In genomic region chrX:53080628-53081580, GRCh38 we compare ENCODE assay signal across 8 cellular contexts. TPM values are rescaled to one million over a fixed set of nuclear protein-coding genes. Genes with fewer than 3 reads are reported as not detected.
A peak's percentile ranks its signal among the peaks of the same experiment; 100 is the strongest.
DNase-seq lines count a peak whose midpoint lies in the region; ATAC-seq lines count a peak whose summit lies in the region.

No MANE protein-coding gene starts in this region.

- CTCF ChIA-PET in activated naive CD4-positive, alpha-beta T cell treated with anti-CD3 and anti-CD28 coated beads for 36 hours (lab: Charles Lee): interaction anchor here (2.0 kb wide), 1 partner anchor 9 kb away, joined by 10 read pairs; no protein-coding TSS in a partner anchor

- peaks cover 36% of the 10 kb centered on the region for H3K4me1 Mint-ChIP-seq in activated naive CD4-positive, alpha-beta T cell treated with anti-CD3 and anti-CD28 coated beads for 36 hours (ENCODE audit: low read depth)
- H3K4me1 Mint-ChIP-seq in immature natural killer cell: peaks cover 19 to 25% of the 10 kb centered on the region in 2 donors

- DNase-seq in activated CD4-positive, alpha-beta T cell treated with anti-CD3 and anti-CD28 coated beads for 1 hour: peak; percentile 30
- no peak for DNase-seq in activated CD4-positive, alpha-beta T cell treated with anti-CD3 and anti-CD28 coated beads, Interleukin-2, amount 50 U/mL, for 4 hours
- DNase-seq in activated naive CD4-positive, alpha-beta T cell treated with anti-CD3 and anti-CD28 coated beads for 36 hours: peak; percentile 42
- peak; percentile 53 to 64 (median 54) for DNase-seq in immature natural killer cell
- DNase-seq in substantia nigra (lab: John Stamatoyannopoulos, UW): peak in 2 of 49 donors; percentile 13 to 63
- no peak for DNase-seq in NCI-H446 treated with DMSO at 0.1 percent for 48 hours (lab: John Stamatoyannopoulos, UW)
- DNase-seq in hippocampal formation (lab: John Stamatoyannopoulos, UW): no peak

- peak overlapping the region; percentile 93 for H3K27ac Mint-ChIP-seq in activated naive CD4-positive, alpha-beta T cell treated with anti-CD3 and anti-CD28 coated beads for 36 hours
- peak overlapping the region; percentile 83 to 96 (median 94) for H3K27ac Mint-ChIP-seq in immature natural killer cell

- peaks cover 28% of the 10 kb centered on the region for H3K36me3 Mint-ChIP-seq in activated naive CD4-positive, alpha-beta T cell treated with anti-CD3 and anti-CD28 coated beads for 36 hours (ENCODE audit: low read depth)
- H3K36me3 Mint-ChIP-seq in immature natural killer cell: peaks cover 4 to 8% (median 4%) of the 10 kb centered on the region in 3 donors

- H3K9me3 Mint-ChIP-seq in activated naive CD4-positive, alpha-beta T cell treated with anti-CD3 and anti-CD28 coated beads for 36 hours: no peaks in the 10 kb centered on the region
- no peaks in the 10 kb centered on the region for H3K9me3 Mint-ChIP-seq in immature natural killer cell

- no peaks in the 10 kb centered on the region for H3K27me3 Mint-ChIP-seq in activated naive CD4-positive, alpha-beta T cell treated with anti-CD3 and anti-CD28 coated beads for 36 hours (ENCODE audit: low read depth)
- H3K27me3 Mint-ChIP-seq in immature natural killer cell (ENCODE audit: low read depth in 3 of 3): peaks cover 18 to 31% (median 29%) of the 10 kb centered on the region in 3 donors

- intact Hi-C loops in activated naive CD4-positive, alpha-beta T cell treated with anti-CD3 and anti-CD28 coated beads for 36 hours (cut with micrococcal nuclease): loop anchor here (10.0 kb wide), 2 partner anchors 634 to 1186 kb away; partner anchors contain the start of gene MAGED1

- no peak for ATAC-seq in GM18520 (IDR thresholded peaks at IDR 0.05; ENCODE audit: unreplicated experiment)

- H3K4me3 Mint-ChIP-seq in activated naive CD4-positive, alpha-beta T cell treated with anti-CD3 and anti-CD28 coated beads for 36 hours: peak overlapping the region; percentile 80
- peak overlapping the region; percentile 73 to 85 (median 84) for H3K4me3 Mint-ChIP-seq in immature natural killer cell

- peak overlapping the region; percentile 70 for H3K27ac ChIP-seq in substantia nigra (ENCODE audit: low read depth, low read length, poor library complexity, severe bottlenecking)

RNA-seq across cellular contexts. Expression of gene TSPYL2, which starts 1.3 kb away (rescaled TPM):
- 10 to 100 TPM; 72.2 to 74.4 TPM for total RNA-seq in activated naive CD4-positive, alpha-beta T cell treated with anti-CD3 and anti-CD28 coated beads for 36 hours
- polyA plus RNA-seq in immature natural killer cell: 10 to 100 TPM in 1 of 3 donors, 1 to 10 TPM in 2; 3.0 to 10.8 (median 8.4) TPM

RNA-seq across cellular contexts. Expression of gene KANTR, which starts 13.0 kb away (rescaled TPM):
- total RNA-seq in activated naive CD4-positive, alpha-beta T cell treated with anti-CD3 and anti-CD28 coated beads for 36 hours: 1 to 10 TPM; 7.5 to 9.2 TPM
- 1 to 10 TPM in 1 of 3 donors, under 1 TPM in 1, not detected in 1; 0.56 to 2.3 TPM for polyA plus RNA-seq in immature natural killer cell

RNA-seq across cellular contexts. Expression of gene GPR173, which starts 32.3 kb away (rescaled TPM):
- total RNA-seq in activated naive CD4-positive, alpha-beta T cell treated with anti-CD3 and anti-CD28 coated beads for 36 hours: under 1 TPM in 1 of 2 experiments, not detected in 1; 0.05 TPM
- polyA plus RNA-seq in immature natural killer cell: not detected

Comparison
In these comparisons a context has a peak if more than half of its experiments do, and no peak if none do; other contexts are left out.
1. DNase-seq: peak in activated CD4-positive, alpha-beta T cell treated with anti-CD3 and anti-CD28 coated beads for 1 hour (single experiment), activated naive CD4-positive, alpha-beta T cell treated with anti-CD3 and anti-CD28 coated beads for 36 hours (single experiment) and immature natural killer cell (3 of 3); none in activated CD4-positive, alpha-beta T cell treated with anti-CD3 and anti-CD28 coated beads, Interleukin-2, amount 50 U/mL, for 4 hours (0 of 2), NCI-H446 treated with DMSO at 0.1 percent for 48 hours (single experiment) and hippocampal formation (0 of 2).